In the genomic region with DNA sequence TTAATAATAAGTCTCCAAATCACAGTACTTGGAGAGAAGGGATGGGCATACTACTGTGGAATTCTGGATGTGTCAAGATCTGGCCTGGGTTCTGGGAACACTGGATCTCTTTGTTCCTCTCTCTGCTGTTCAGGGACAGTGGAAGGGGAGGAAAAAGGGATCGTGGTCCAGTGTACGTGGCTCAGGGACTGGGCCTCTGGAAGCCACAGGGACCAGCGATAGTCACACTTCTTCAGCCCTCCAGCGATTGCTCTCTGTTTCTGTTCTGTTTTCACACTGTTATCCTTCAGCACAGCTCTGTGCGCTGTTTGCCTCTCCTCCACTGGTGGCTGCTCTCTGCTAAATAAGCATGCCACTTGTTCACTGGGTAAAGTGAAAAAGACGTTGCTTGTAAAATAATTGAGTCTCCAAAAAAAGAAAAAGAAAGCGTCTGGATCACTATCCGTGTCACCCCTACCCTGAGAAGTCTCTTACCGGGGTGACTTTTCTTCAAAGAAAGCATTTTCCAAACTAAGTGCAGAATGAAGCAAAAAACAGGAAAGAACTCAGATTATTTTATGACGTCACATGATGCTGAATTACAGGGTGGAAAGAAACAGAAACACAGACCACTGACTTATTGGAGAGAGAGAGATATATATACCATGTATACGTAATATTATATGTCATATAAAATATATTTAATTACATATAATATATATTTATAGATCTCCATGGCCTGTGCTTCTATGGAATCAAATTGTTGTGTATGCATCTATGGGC, we compare ENCODE assay signal across 21 cellular contexts.
A peak's percentile ranks its signal among the peaks of the same experiment; 100 is the strongest.
DNase-seq lines count a peak whose midpoint lies in the region; ATAC-seq and TF ChIP-seq lines count a peak whose summit lies in the region.
"Had no signal": no experiment of that assay in that cellular context is flagged by ENCODE, and none has a peak within 500 bp of the region (broad histone marks: within the 10 kb centered on the region; RNA-seq: fewer than 3 reads in every experiment).

No MANE protein-coding gene starts in this region.

- no peak overlapping the region for H2BK15ac ChIP-seq in mesenchymal stem cell (ENCODE audit: low read depth, poor library complexity, severe bottlenecking)

- H3K4me2 ChIP-seq in GM23338 (no peak overlapping the region), mesenchymal stem cell (ENCODE audit: low read length, poor library complexity, severe bottlenecking) (no peak overlapping the region)

- no peak overlapping the region for H2BK5ac ChIP-seq in mesenchymal stem cell (ENCODE audit: low read depth, low read length, poor library complexity, severe bottlenecking)

- no peaks in the 10 kb centered on the region for H3K9me2 ChIP-seq in GM23338 (ENCODE audit: insufficient read depth)

- no peak overlapping the region for H3K4ac ChIP-seq in mesenchymal stem cell (ENCODE audit: low read depth in 1 of 2, low read length in 2 of 2)

- H3K27me3 ChIP-seq in GM23338 (ENCODE audit: insufficient read depth) (no peaks in the 10 kb centered on the region), mesenchymal stem cell (ENCODE audit: control insufficient read depth in 1 of 2, insufficient read depth in 1 of 2, low read length in 2 of 2) (no peaks in the 10 kb centered on the region), rectal smooth muscle tissue (ENCODE audit: control insufficient read depth, insufficient read depth, low read length) (no peaks in the 10 kb centered on the region)
- H3K27me3 ChIP-seq: gastrocnemius medialis, vagina had no signal

- H3K27ac ChIP-seq in GM23338 (ENCODE audit: low read depth) (no peak overlapping the region), mesenchymal stem cell (ENCODE audit: low read length, poor library complexity, severe bottlenecking) (no peak overlapping the region), rectal smooth muscle tissue (ENCODE audit: low read depth, low read length) (peak overlapping the region; percentile 4)
- H3K27ac ChIP-seq: gastrocnemius medialis, left lung, psoas muscle, vagina had no signal

- no peak overlapping the region for H3K4me3 Mint-ChIP-seq in GM23338
- H3K4me3 Mint-ChIP-seq: stimulated activated naive CD8-positive, alpha-beta T cell treated with anti-CD3 and anti-CD28 coated beads, Interleukin-15, amount 100 ng/mL, for 72 hours had no signal

- DNase-seq in GM23338 (ENCODE audit: low spot score) (no peak), anterior cingulate cortex (lab: John Stamatoyannopoulos, UW) (peak in 32 of 58 donors; percentile 3 to 48 (median 16)), mesenchymal stem cell (peak; percentile 3), GM10266 (ENCODE audit: extremely low spot score) (no peak), NCI-H2081 treated with DMSO at 0.1 percent for 48 hours (lab: John Stamatoyannopoulos, UW) (no peak), germinal center (ENCODE audit: low spot score) (no peak), NCI-H446 treated with DMSO at 0.1 percent for 48 hours (lab: John Stamatoyannopoulos, UW) (no peak)
- DNase-seq: activated CD4-positive, alpha-beta T cell treated with anti-CD3 and anti-CD28 coated beads for 1 hour; activated gamma-delta T cell treated with Interleukin-2 at 50 U/mL for 16 hours; amniotic stem cell; cerebellar nuclear complex; gastrocnemius medialis; left lung; MV-4-11; NCI-H2029; NCI-H524; psoas muscle; SHP77 treated with DMSO at 0.1 percent for 48 hours; stimulated activated naive CD8-positive, alpha-beta T cell treated with anti-CD3 and anti-CD28 coated beads, Interleukin-15, amount 100 ng/mL, for 72 hours had no signal

- no peaks in the 10 kb centered on the region; the same call in 2 of the 3 replicates for H3K9me3 Mint-ChIP-seq in GM23338

- H3K9ac ChIP-seq in mesenchymal stem cell (ENCODE audit: low read length) (no peak overlapping the region), rectal smooth muscle tissue (ENCODE audit: low read length) (no peak overlapping the region)

- no peaks in the 10 kb centered on the region for H3K79me1 ChIP-seq in mesenchymal stem cell (replicated peaks; ENCODE audit: low read length, poor library complexity, severe bottlenecking)

- H3K4me3 ChIP-seq in GM23338 = no peak overlapping the region
- no peak overlapping the region for H3K4me3 ChIP-seq in mesenchymal stem cell (ENCODE audit: insufficient read depth in 1 of 2, low read depth in 1 of 2, low read length in 2 of 2)
- no peak overlapping the region for H3K4me3 ChIP-seq in rectal smooth muscle tissue (ENCODE audit: low read length)
- H3K4me3 ChIP-seq: gastrocnemius medialis, left lung, psoas muscle, vagina had no signal

- H3K18ac ChIP-seq in mesenchymal stem cell (ENCODE audit: low read depth in 1 of 2, low read length in 2 of 2) = no peak overlapping the region

- 66% methylated on average over 8 of the region's 11 CpGs for WGBS in mesenchymal stem cell

- H3K79me2 ChIP-seq in GM23338 (replicated peaks; ENCODE audit: insufficient read depth) = no peaks in the 10 kb centered on the region

- ATAC-seq in GM23338 = peak; percentile 38
- ATAC-seq: gastrocnemius medialis; left lung; psoas muscle; stimulated activated naive CD8-positive, alpha-beta T cell treated with anti-CD3 and anti-CD28 coated beads, Interleukin-15, amount 100 ng/mL, for 72 hours had no signal

- H2AK5ac ChIP-seq in mesenchymal stem cell (ENCODE audit: low read length, severe bottlenecking) = no peak overlapping the region

- H2BK12ac ChIP-seq in mesenchymal stem cell (ENCODE audit: low read length in 2 of 2) = no peak overlapping the region

- H3K9me3 ChIP-seq in mesenchymal stem cell (ENCODE audit: control insufficient read depth, low read length) = no peaks in the 10 kb centered on the region
- H3K9me3 ChIP-seq: gastrocnemius medialis, left lung, psoas muscle, vagina had no signal

- no peaks in the 10 kb centered on the region for H3K27me3 Mint-ChIP-seq in GM23338 (ENCODE audit: insufficient read depth, low read depth, poor library complexity)
- H3K27me3 Mint-ChIP-seq: stimulated activated naive CD8-positive, alpha-beta T cell treated with anti-CD3 and anti-CD28 coated beads, Interleukin-15, amount 100 ng/mL, for 72 hours had no signal

- H3K4me1 Mint-ChIP-seq in GM23338 = peaks cover 11% of the 10 kb centered on the region
- H3K4me1 Mint-ChIP-seq: stimulated activated naive CD8-positive, alpha-beta T cell treated with anti-CD3 and anti-CD28 coated beads, Interleukin-15, amount 100 ng/mL, for 72 hours had no signal

- no peak overlapping the region for H3K23ac ChIP-seq in mesenchymal stem cell (ENCODE audit: low read length in 2 of 2)

- TF ChIP-seq CTCF in GM23338 (conservative IDR thresholded peaks at IDR 0.05; ENCODE audit: low read depth in 2 of 2) (no peak), GM10266 (IDR thresholded peaks at IDR 0.05; ENCODE audit: control insufficient read depth, insufficient read depth, low read depth, missing control alignments) (no peak)

- no peak overlapping the region for H3K14ac ChIP-seq in mesenchymal stem cell (ENCODE audit: low read length in 2 of 2)

- no peak overlapping the region for H4K91ac ChIP-seq in mesenchymal stem cell (ENCODE audit: low read length)

- peaks cover 4% of the 10 kb centered on the region; the same call in 1 of the 2 replicates for H3K4me1 ChIP-seq in GM23338 (ENCODE audit: insufficient read depth)
- H3K4me1 ChIP-seq in mesenchymal stem cell (ENCODE audit: control insufficient read depth, insufficient read depth, low read depth, low read length) = no peaks in the 10 kb centered on the region
- H3K4me1 ChIP-seq in rectal smooth muscle tissue (ENCODE audit: control insufficient read depth, insufficient read depth, low read length) = no peaks in the 10 kb centered on the region
- H3K4me1 ChIP-seq: gastrocnemius medialis, left lung, psoas muscle, vagina had no signal

- H3K27ac Mint-ChIP-seq in GM23338 = no peak overlapping the region

- no peak overlapping the region for H2BK120ac ChIP-seq in mesenchymal stem cell (ENCODE audit: low read depth, low read length)

- H3K36me3 ChIP-seq in GM23338 (ENCODE audit: insufficient read depth) (no peaks in the 10 kb centered on the region), mesenchymal stem cell (ENCODE audit: control insufficient read depth in 1 of 2, insufficient read depth in 2 of 2, low read depth in 1 of 2, low read length in 2 of 2) (no peaks in the 10 kb centered on the region), rectal smooth muscle tissue (ENCODE audit: control insufficient read depth, insufficient read depth, low read length) (no peaks in the 10 kb centered on the region)
- H3K36me3 ChIP-seq: gastrocnemius medialis, left lung, vagina had no signal

- no peaks in the 10 kb centered on the region for H3F3A ChIP-seq in GM23338 (replicated peaks; ENCODE audit: low read depth)

- no peak overlapping the region for H4K8ac ChIP-seq in mesenchymal stem cell (ENCODE audit: low read length)

- H2AFZ ChIP-seq in GM23338 (peak overlapping the region; percentile 75; the same call in 1 of the 2 replicates), mesenchymal stem cell (ENCODE audit: low read depth, low read length) (no peak overlapping the region)

- no peaks in the 10 kb centered on the region for H3K36me3 Mint-ChIP-seq in GM23338 (ENCODE audit: low read depth)

- H4K20me1 ChIP-seq in GM23338 (replicated peaks; ENCODE audit: insufficient read depth) = no peaks in the 10 kb centered on the region

TF ChIP-seq in GM23338, 12 proteins besides CTCF, POLR2A, EP300 and RAD21:
- no peak for TF ChIP-seq JUNB (IDR thresholded peaks at IDR 0.05; ENCODE audit: unreplicated experiment)
- no peak for TF ChIP-seq NANOG (IDR thresholded peaks at IDR 0.05; ENCODE audit: borderline replicate concordance)

Comparison
In these comparisons a context has a peak if more than half of its experiments do, and no peak if none do; other contexts are left out.
1. DNase-seq: peak in anterior cingulate cortex (32 of 58) and mesenchymal stem cell (single experiment); none in GM23338 (single experiment), GM10266 (single experiment), NCI-H2081 treated with DMSO at 0.1 percent for 48 hours (single experiment), germinal center (single experiment) and NCI-H446 treated with DMSO at 0.1 percent for 48 hours (single experiment).